ENCODE assay signal across 15 cellular contexts in the genomic region with DNA sequence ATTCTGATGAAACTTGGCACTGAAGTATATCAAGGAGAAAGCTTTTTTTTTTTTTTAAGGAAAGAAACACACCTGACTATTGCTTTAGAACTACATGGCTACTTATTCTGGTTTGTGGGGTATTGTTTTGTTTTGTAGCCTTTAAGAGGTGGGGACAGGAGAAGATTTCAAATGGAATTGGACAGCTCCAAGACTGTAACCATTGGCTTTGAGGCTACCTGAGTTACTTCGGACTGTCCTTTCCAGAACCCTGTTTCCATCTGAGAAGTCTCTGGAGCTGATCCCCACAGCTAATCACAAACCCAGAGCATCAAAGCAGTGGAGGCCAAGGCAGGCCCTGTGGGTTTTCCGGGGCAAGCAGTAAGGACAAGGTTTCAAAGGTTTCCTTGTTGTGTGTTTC. TPM values are rescaled to one million over a fixed set of nuclear protein-coding genes. Genes with fewer than 3 reads are reported as not detected.
A peak's percentile ranks its signal among the peaks of the same experiment; 100 is the strongest.
DNase-seq lines count a peak whose midpoint lies in the region; ATAC-seq, FAIRE-seq and TF ChIP-seq lines count a peak whose summit lies in the region.
"Had no signal": no experiment of that assay in that cellular context is flagged by ENCODE, and none has a peak within 500 bp of the region (broad histone marks: within the 10 kb centered on the region; RNA-seq: fewer than 3 reads in every experiment).

No MANE protein-coding gene starts in this region.

- H3K79me2 ChIP-seq in astrocyte (ENCODE audit: insufficient read depth, low read length) = peaks cover 98% of the 10 kb centered on the region

- ATAC-seq in left cardiac atrium (no peak), natural killer cell (no peak), GM19328 (IDR thresholded peaks at IDR 0.05; ENCODE audit: unreplicated experiment) (no peak)
- ATAC-seq: sciatic nerve had no signal

- no peak for DNase-seq in left ventricle myocardium inferior
- DNase-seq in left cardiac atrium = no peak
- DNase-seq in astrocyte (ENCODE audit: low read depth) = no peak
- DNase-seq in natural killer cell = no peak
- DNase-seq in osteocyte (ENCODE audit: extremely low spot score, unreplicated experiment) = no peak
- DNase-seq in NCI-H1092 treated with DMSO at 0.1 percent for 48 hours (lab: John Stamatoyannopoulos, UW) = no peak
- no peak for DNase-seq in effector CD4-positive, alpha-beta T cell
- DNase-seq: activated CD4-positive, alpha-beta T cell treated with anti-CD3 and anti-CD28 coated beads, Interleukin-2, amount 50 U/mL, for 1 hour; activated naive CD4-positive, alpha-beta T cell treated with Interleukin-2 at 50 U/mL for 16 hours; NCI-H1092; NCI-H226 had no signal

- peaks cover 25% of the 10 kb centered on the region for H3K4me1 Mint-ChIP-seq in astrocyte (ENCODE audit: low read depth, unreplicated experiment)
- peaks cover 85 to 86% of the 10 kb centered on the region in 2 donors for H3K4me1 Mint-ChIP-seq in natural killer cell
- peaks cover 59% of the 10 kb centered on the region for H3K4me1 Mint-ChIP-seq in osteocyte (ENCODE audit: unreplicated experiment)

- no peaks in the 10 kb centered on the region for H3K9me3 Mint-ChIP-seq in astrocyte (ENCODE audit: unreplicated experiment)
- no peaks in the 10 kb centered on the region for H3K9me3 Mint-ChIP-seq in natural killer cell
- H3K9me3 Mint-ChIP-seq in osteocyte (ENCODE audit: unreplicated experiment) = no peaks in the 10 kb centered on the region
- H3K9me3 Mint-ChIP-seq: T-helper 1 cell treated with Interleukin-12 subunit alpha and Interleukin-12 subunit beta and Interleukin-4 antibody, amounts not matched to agents 30 μg/mL and 1 μg/mL, for 36 hours had no signal

- no peak overlapping the region for H3K27ac Mint-ChIP-seq in astrocyte (ENCODE audit: unreplicated experiment)
- peak overlapping the region; percentile 91 to 96 for H3K27ac Mint-ChIP-seq in natural killer cell
- no peak overlapping the region for H3K27ac Mint-ChIP-seq in osteocyte (ENCODE audit: unreplicated experiment)
- H3K27ac Mint-ChIP-seq: T-helper 1 cell treated with Interleukin-12 subunit alpha and Interleukin-12 subunit beta and Interleukin-4 antibody, amounts not matched to agents 30 μg/mL and 1 μg/mL, for 36 hours had no signal

- H3K36me3 Mint-ChIP-seq in astrocyte (ENCODE audit: low read depth, unreplicated experiment) = peaks cover 18% of the 10 kb centered on the region
- no peaks in the 10 kb centered on the region for H3K36me3 Mint-ChIP-seq in natural killer cell
- H3K36me3 Mint-ChIP-seq in osteocyte (ENCODE audit: unreplicated experiment) = peaks cover 5% of the 10 kb centered on the region

- H3K4me3 ChIP-seq in left ventricle myocardium inferior = peak overlapping the region; percentile 93
- H3K4me3 ChIP-seq in astrocyte (ENCODE audit: insufficient read depth, low read depth, low read length) = peak overlapping the region; percentile 98

- no peaks in the 10 kb centered on the region for H3K9me3 ChIP-seq in left ventricle myocardium inferior (replicated peaks)
- no peaks in the 10 kb centered on the region for H3K9me3 ChIP-seq in astrocyte (ENCODE audit: insufficient read depth, low read depth, low read length)

- FAIRE-seq in astrocyte (lab: Jason Lieb, UNC) = no peak
- FAIRE-seq: G401.6 had no signal

- no peaks in the 10 kb centered on the region for H3K27me3 ChIP-seq in left ventricle myocardium inferior (ENCODE audit: low read depth)
- no peaks in the 10 kb centered on the region for H3K27me3 ChIP-seq in astrocyte (ENCODE audit: insufficient read depth, low read length)

- peaks cover 6% of the 10 kb centered on the region for H3K36me3 ChIP-seq in left ventricle myocardium inferior
- peaks cover 40% of the 10 kb centered on the region for H3K36me3 ChIP-seq in astrocyte (ENCODE audit: insufficient read depth, low read length)

- no peaks in the 10 kb centered on the region for H3K27me3 Mint-ChIP-seq in astrocyte (ENCODE audit: low read depth, unreplicated experiment)
- no peaks in the 10 kb centered on the region for H3K27me3 Mint-ChIP-seq in natural killer cell (ENCODE audit: low read depth in 2 of 2)
- no peaks in the 10 kb centered on the region for H3K27me3 Mint-ChIP-seq in osteocyte (ENCODE audit: unreplicated experiment)

- intact Hi-C loops in left ventricle myocardium inferior (cut with micrococcal nuclease) (no loop called here), left cardiac atrium (cut with DNase I) (loop anchor here (10.0 kb wide), 2 partner anchors 208 to 252 kb away; no protein-coding TSS in a partner anchor), natural killer cell (cut with micrococcal nuclease) (no loop called here)

- TF ChIP-seq CTCF in left ventricle myocardium inferior (IDR thresholded peaks at IDR 0.05; ENCODE audit: borderline replicate concordance) (no peak), astrocyte (IDR thresholded peaks at IDR 0.05; ENCODE audit: insufficient read depth, low read depth, low read length) (no peak), natural killer cell (IDR thresholded peaks at IDR 0.05) (no peak), osteocyte (IDR thresholded peaks at IDR 0.05) (no peak)

- H3K4me1 ChIP-seq in left ventricle myocardium inferior = peaks cover 96% of the 10 kb centered on the region
- peaks cover 43% of the 10 kb centered on the region for H3K4me1 ChIP-seq in astrocyte (ENCODE audit: insufficient read depth, low read length)

- peak overlapping the region; percentile 97 for H3K4me2 ChIP-seq in astrocyte (ENCODE audit: low read length)

- H3K27ac ChIP-seq in left ventricle myocardium inferior (replicated peaks) = peak overlapping the region; percentile 98
- H3K27ac ChIP-seq in astrocyte (ENCODE audit: low read depth, low read length) = no peak overlapping the region

- H3K4me3 Mint-ChIP-seq in astrocyte (ENCODE audit: unreplicated experiment) = peak overlapping the region; percentile 78
- H3K4me3 Mint-ChIP-seq in natural killer cell = peak overlapping the region; percentile 13
- H3K4me3 Mint-ChIP-seq in osteocyte (ENCODE audit: unreplicated experiment) = no peak overlapping the region
- H3K4me3 Mint-ChIP-seq: T-helper 1 cell treated with Interleukin-12 subunit alpha and Interleukin-12 subunit beta and Interleukin-4 antibody, amounts not matched to agents 30 μg/mL and 1 μg/mL, for 36 hours had no signal

- H2AFZ ChIP-seq in astrocyte (ENCODE audit: low read depth, low read length) = no peak overlapping the region

- H4K20me1 ChIP-seq in astrocyte (ENCODE audit: insufficient read depth, low read length) = peaks cover 94% of the 10 kb centered on the region

- H3K9ac ChIP-seq in astrocyte (ENCODE audit: low read length) = peak overlapping the region; percentile 36

RNA-seq across cellular contexts. Expression of a gene that starts 4.7 kb away (rescaled TPM):
- total RNA-seq in left ventricle myocardium inferior (81.9 TPM), left cardiac atrium (10 to 100 TPM; 44.3 to 81.4 TPM), astrocyte (94.3 and 102 TPM in 2 replicates), natural killer cell (100 to 1,000 TPM in 1 of 3 donors, 10 to 100 TPM in 2; 73.9 to 105 (median 84.6) TPM), osteocyte (40.9 and 46.2 TPM in 2 replicates)

Comparison
In these comparisons a context has a peak if more than half of its experiments do, and no peak if none do; other contexts are left out.
1. intact Hi-C loops: an anchor here in left cardiac atrium (10.0 kb wide); none called in left ventricle myocardium inferior and natural killer cell.
2. H3K27ac Mint-ChIP-seq: peak in natural killer cell (2 of 2); none in astrocyte (single experiment) and osteocyte (single experiment).